14 cellular contexts compared by ENCODE assay signal in genomic region chr1:25502957-25503356, GRCh38. TPM values are rescaled to one million over a fixed set of nuclear protein-coding genes. Genes with fewer than 3 reads are reported as not detected.
DNase-seq lines count a peak whose midpoint lies in the region; TF ChIP-seq lines count a peak whose summit lies in the region.
"Had no signal": no experiment of that assay in that cellular context is flagged by ENCODE, and none has a peak within 500 bp of the region (broad histone marks: within the 10 kb centered on the region; RNA-seq: fewer than 3 reads in every experiment).

No MANE protein-coding gene starts in this region.

- no peak overlapping the region for H3K27ac ChIP-seq in brain microvascular endothelial cell
- H3K27ac ChIP-seq: C4-2B, left lung had no signal

- no peaks in the 10 kb centered on the region for H3K27me3 ChIP-seq in brain microvascular endothelial cell (replicated peaks)
- H3K27me3 ChIP-seq: left lung had no signal

- H3K27ac Mint-ChIP-seq in activated CD4-positive, alpha-beta T cell treated with anti-CD3 and anti-CD28 coated beads, Interleukin-2, amount 10 ng/mL, durations not matched to agents 24 days and 14 days = no peak overlapping the region
- H3K27ac Mint-ChIP-seq: nephron progenitor cell had no signal

- intact Hi-C loops in activated CD4-positive, alpha-beta T cell treated with anti-CD3 and anti-CD28 coated beads, Interleukin-2, amount 10 ng/mL, durations not matched to agents 24 days and 14 days (cut with micrococcal nuclease) = no loop called here

- H3K4me3 ChIP-seq in brain microvascular endothelial cell (ENCODE audit: low read depth, low read length) = no peak overlapping the region
- H3K4me3 ChIP-seq: left lung had no signal

- peaks cover 14% of the 10 kb centered on the region for H3K36me3 ChIP-seq in brain microvascular endothelial cell (replicated peaks)

- no peak for TF ChIP-seq CTCF in brain microvascular endothelial cell (IDR thresholded peaks at IDR 0.05; ENCODE audit: low read depth, low read length, missing control alignments)

- no peaks in the 10 kb centered on the region for H3K9me3 Mint-ChIP-seq in activated CD4-positive, alpha-beta T cell treated with anti-CD3 and anti-CD28 coated beads, Interleukin-2, amount 10 ng/mL, durations not matched to agents 24 days and 14 days

- in situ Hi-C loops in brain microvascular endothelial cell (cut with HindIII; ENCODE audit: low pct_ligation_motif_present, low sequenced_read_pairs) = no loop called here

- peak; percentile 60 for DNase-seq in EL
- peak; percentile 42 for DNase-seq in NCI-H82 (lab: John Stamatoyannopoulos, UW)
- DNase-seq in brain microvascular endothelial cell = peak; percentile 37
- peak; percentile 79 for DNase-seq in kidney tubule cell (ENCODE audit: low spot score)
- no peak for DNase-seq in nucleus accumbens (lab: John Stamatoyannopoulos, UW)
- DNase-seq in anterior cingulate cortex (lab: John Stamatoyannopoulos, UW) = no peak
- DNase-seq in activated CD4-positive, alpha-beta T cell treated with anti-CD3 and anti-CD28 coated beads, Interleukin-2, amount 10 ng/mL, durations not matched to agents 24 days and 14 days = no peak
- no peak for DNase-seq in central memory CD4-positive, alpha-beta T cell
- DNase-seq: left lung, NCI-H1436 treated with DMSO at 0.1 percent for 48 hours, NCI-H526 treated with DMSO at 0.1 percent for 48 hours, nephron progenitor cell, T1000 had no signal

- H3K27me3 Mint-ChIP-seq in activated CD4-positive, alpha-beta T cell treated with anti-CD3 and anti-CD28 coated beads, Interleukin-2, amount 10 ng/mL, durations not matched to agents 24 days and 14 days = peaks cover 3% of the 10 kb centered on the region

- peaks cover 8% of the 10 kb centered on the region for H3K4me1 Mint-ChIP-seq in activated CD4-positive, alpha-beta T cell treated with anti-CD3 and anti-CD28 coated beads, Interleukin-2, amount 10 ng/mL, durations not matched to agents 24 days and 14 days

- no peak overlapping the region for H3K4me3 Mint-ChIP-seq in activated CD4-positive, alpha-beta T cell treated with anti-CD3 and anti-CD28 coated beads, Interleukin-2, amount 10 ng/mL, durations not matched to agents 24 days and 14 days
- H3K4me3 Mint-ChIP-seq: nephron progenitor cell had no signal

- peaks cover 22% of the 10 kb centered on the region for H3K36me3 Mint-ChIP-seq in activated CD4-positive, alpha-beta T cell treated with anti-CD3 and anti-CD28 coated beads, Interleukin-2, amount 10 ng/mL, durations not matched to agents 24 days and 14 days (ENCODE audit: low read depth)

RNA-seq across cellular contexts. Expression of gene LDLRAP1, which starts 40.4 kb away (rescaled TPM):
- total RNA-seq in activated CD4-positive, alpha-beta T cell treated with anti-CD3 and anti-CD28 coated beads, Interleukin-2, amount 10 ng/mL, durations not matched to agents 24 days and 14 days = 6.1 TPM in 2 replicates

Comparison
In these comparisons a context has a peak if more than half of its experiments do, and no peak if none do; other contexts are left out.
1. DNase-seq: peak in EL (single experiment), NCI-H82 (single experiment), brain microvascular endothelial cell (single experiment) and kidney tubule cell (single experiment); none in nucleus accumbens (0 of 56), anterior cingulate cortex (0 of 58), activated CD4-positive, alpha-beta T cell treated with anti-CD3 and anti-CD28 coated beads, Interleukin-2, amount 10 ng/mL, durations not matched to agents 24 days and 14 days (single experiment) and central memory CD4-positive, alpha-beta T cell (single experiment).